In genomic region chr13:74696148-74696922, GRCh38 we compare ENCODE assay signal across 20 cellular contexts.
"Had no signal": no experiment of that assay in that cellular context is flagged by ENCODE, and none has a peak within 500 bp of the region (broad histone marks: within the 10 kb centered on the region; RNA-seq: fewer than 3 reads in every experiment).

No MANE protein-coding gene starts in this region.

- H3K4me1 Mint-ChIP-seq: natural killer cell; stimulated activated naive CD8-positive, alpha-beta T cell treated with anti-CD3 and anti-CD28 coated beads, Interleukin-15, amount 100 ng/mL, for 72 hours had no signal

- H3K27ac ChIP-seq: colonic mucosa, esophagus muscularis mucosa, lower lobe of right lung, psoas muscle, sigmoid colon, spleen, suprapubic skin, transverse colon had no signal

- H3K9me3 Mint-ChIP-seq: stimulated activated naive CD8-positive, alpha-beta T cell treated with anti-CD3 and anti-CD28 coated beads, Interleukin-15, amount 100 ng/mL, for 72 hours had no signal

- H3K27me3 Mint-ChIP-seq: dendritic cell treated with granulocyte-macrophage colony-stimulating factor and Interleukin-4, amounts not matched to agents 40 ng/mL and 50 ng/mL, for 4 days; stimulated activated naive CD8-positive, alpha-beta T cell treated with anti-CD3 and anti-CD28 coated beads, Interleukin-15, amount 100 ng/mL, for 72 hours had no signal

- DNase-seq: caudate nucleus; colonic mucosa; effector memory CD4-positive, alpha-beta T cell; kidney glomerular epithelial cell; left colon; left ventricle myocardium superior; lower lobe of right lung; natural killer cell; posterior cingulate gyrus; psoas muscle; right cardiac atrium; sigmoid colon; spleen; stimulated activated naive CD4-positive, alpha-beta T cell; stimulated activated naive CD8-positive, alpha-beta T cell treated with anti-CD3 and anti-CD28 coated beads, Interleukin-15, amount 100 ng/mL, for 72 hours; transverse colon had no signal

- H3K36me3 Mint-ChIP-seq: natural killer cell had no signal

- H3K4me3 ChIP-seq: colonic mucosa, esophagus muscularis mucosa, lower lobe of right lung, psoas muscle, sigmoid colon, spleen, suprapubic skin, transverse colon had no signal

- H3K9me3 ChIP-seq: colonic mucosa, esophagus muscularis mucosa, lower lobe of right lung, psoas muscle, sigmoid colon, suprapubic skin, transverse colon had no signal

- H3K4me3 Mint-ChIP-seq: dendritic cell treated with granulocyte-macrophage colony-stimulating factor and Interleukin-4, amounts not matched to agents 40 ng/mL and 50 ng/mL, for 4 days; natural killer cell; neural crest cell; stimulated activated naive CD8-positive, alpha-beta T cell treated with anti-CD3 and anti-CD28 coated beads, Interleukin-15, amount 100 ng/mL, for 72 hours had no signal

- H3K36me3 ChIP-seq: colonic mucosa, esophagus muscularis mucosa, lower lobe of right lung, sigmoid colon, spleen, suprapubic skin, transverse colon had no signal

- H3K27ac Mint-ChIP-seq: dendritic cell treated with granulocyte-macrophage colony-stimulating factor and Interleukin-4, amounts not matched to agents 40 ng/mL and 50 ng/mL, for 4 days; natural killer cell; stimulated activated naive CD8-positive, alpha-beta T cell treated with anti-CD3 and anti-CD28 coated beads, Interleukin-15, amount 100 ng/mL, for 72 hours had no signal

- ATAC-seq: left colon; left ventricle myocardium superior; lower lobe of right lung; natural killer cell; psoas muscle; right cardiac atrium; stimulated activated naive CD8-positive, alpha-beta T cell treated with anti-CD3 and anti-CD28 coated beads, Interleukin-15, amount 100 ng/mL, for 72 hours had no signal

- H3K4me1 ChIP-seq: colonic mucosa, esophagus muscularis mucosa, lower lobe of right lung, psoas muscle, sigmoid colon, spleen, suprapubic skin, transverse colon had no signal

- H3K27me3 ChIP-seq: colonic mucosa, esophagus muscularis mucosa, sigmoid colon, spleen, suprapubic skin, transverse colon had no signal
